Comparison of ENCODE assay signal across 8 cellular contexts in the genomic region with DNA sequence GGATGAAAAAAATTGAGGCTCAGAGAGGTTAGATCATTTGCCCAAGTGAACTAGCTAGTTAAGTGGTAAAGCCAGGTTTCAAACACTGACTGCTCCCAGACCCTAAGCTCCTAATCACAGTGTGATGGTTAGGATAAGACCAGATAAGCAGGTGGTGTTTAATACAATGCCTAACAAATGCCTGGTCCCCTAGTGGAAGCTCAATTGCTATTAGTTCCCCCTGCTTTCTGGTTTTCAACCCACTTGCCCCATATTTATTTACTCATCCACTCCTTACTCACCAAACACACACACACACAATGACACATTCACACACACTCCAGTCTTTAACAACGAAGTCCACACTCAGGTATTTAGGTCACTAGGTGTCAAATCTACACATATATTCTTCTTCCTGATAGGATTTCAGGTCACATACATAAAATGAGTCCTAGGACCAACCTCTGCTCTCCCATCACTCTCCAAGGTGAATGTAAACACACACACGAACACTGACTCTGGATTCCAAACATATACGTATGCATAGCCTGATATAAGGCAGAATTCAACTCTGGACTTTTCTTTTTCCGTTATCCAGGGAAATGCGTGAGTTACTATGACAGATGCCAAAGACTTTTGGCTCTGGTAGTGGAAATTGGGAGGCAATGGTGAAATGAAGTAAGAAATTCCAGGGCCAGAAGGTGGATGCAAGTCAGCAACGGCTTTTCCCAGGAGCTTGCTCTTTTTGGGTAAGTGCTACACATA.
DNase-seq lines count a peak whose midpoint lies in the region; ATAC-seq and TF ChIP-seq lines count a peak whose summit lies in the region.

No MANE protein-coding gene starts in this region.

- H4K20me1 ChIP-seq in SK-N-SH (ENCODE audit: insufficient read depth) (no peaks in the 10 kb centered on the region), OCI-LY7 (ENCODE audit: insufficient read depth, low read length) (no peaks in the 10 kb centered on the region)

- peak overlapping the region; percentile 66 for H3K4me3 ChIP-seq in SK-N-SH (ENCODE audit: low read depth in 2 of 2, low read length in 1 of 2)
- H3K4me3 ChIP-seq in OCI-LY7 (ENCODE audit: low read depth, low read length, poor library complexity, severe bottlenecking): peak overlapping the region; percentile 72
- peak overlapping the region; percentile 79 for H3K4me3 ChIP-seq in epithelial cell of proximal tubule (ENCODE audit: low read depth, low read length)
- H3K4me3 ChIP-seq in prostate gland: peak overlapping the region; percentile 50 to 51

- H3K4me1 ChIP-seq in SK-N-SH (ENCODE audit: control insufficient read depth in 1 of 2, insufficient read depth in 2 of 2, low read depth in 1 of 2, low read length in 1 of 2) (peaks cover 0 to 18% of the 10 kb centered on the region in 2 experiments; a peak in 2 of 4 replicates), OCI-LY7 (ENCODE audit: insufficient read depth, low read length, poor library complexity, severe bottlenecking) (peaks cover 20% of the 10 kb centered on the region), prostate gland (replicated peaks) (no peaks in the 10 kb centered on the region)

- H3K27me3 ChIP-seq in SK-N-SH (ENCODE audit: insufficient read depth) (no peaks in the 10 kb centered on the region), prostate gland (replicated peaks; ENCODE audit: insufficient read depth) (no peaks in the 10 kb centered on the region)

- H2AFZ ChIP-seq in SK-N-SH (ENCODE audit: low read depth) (peak overlapping the region; percentile 93), OCI-LY7 (ENCODE audit: low read length) (peak overlapping the region; percentile 96)

- peak; percentile 28 for DNase-seq in SK-N-SH
- DNase-seq in OCI-LY7 (ENCODE audit: low spot score): peak; percentile 14
- no peak for DNase-seq in epithelial cell of proximal tubule (ENCODE audit: low read depth)
- no peak for DNase-seq in prostate gland (ENCODE audit: low spot score)
- no peak for DNase-seq in hippocampal formation (lab: John Stamatoyannopoulos, UW)

- TF ChIP-seq CTCF in SK-N-SH (IDR thresholded peaks at IDR 0.05) (no peak), OCI-LY7 (conservative IDR thresholded peaks at IDR 0.05; ENCODE audit: low read length) (0 out of 2 replicates have a peak, but pooled peaks have one; percentile 30), epithelial cell of proximal tubule (conservative IDR thresholded peaks at IDR 0.05; ENCODE audit: low read depth, low read length) (peak; percentile 3), prostate gland (IDR thresholded peaks at IDR 0.05) (no peak)

- no peaks in the 10 kb centered on the region for H3K9me2 ChIP-seq in SK-N-SH
- no peaks in the 10 kb centered on the region for H3K9me2 ChIP-seq in OCI-LY7 (ENCODE audit: insufficient read depth, low read length)

- peak overlapping the region; percentile 67; the same call in 1 of the 2 replicates for H3K9ac ChIP-seq in SK-N-SH

- intact Hi-C loops in OCI-LY7 (cut with micrococcal nuclease; ENCODE audit: unreplicated experiment): no loop called here
- intact Hi-C loops in prostate gland (cut with DNase I): loop anchor here (5.0 to 10.0 kb wide), 4 partner anchors 123 to 375 kb away; partner anchors contain the start of gene ACYP2

- H3K4me2 ChIP-seq in SK-N-SH (peak overlapping the region; percentile 87), OCI-LY7 (ENCODE audit: low read length) (peak overlapping the region; percentile 99)

- H3K36me3 ChIP-seq in SK-N-SH (replicated peaks in 1 of 2; ENCODE audit: control insufficient read depth in 1 of 2, insufficient read depth in 2 of 2, low read length in 1 of 2) (no peaks in the 10 kb centered on the region), OCI-LY7 (ENCODE audit: insufficient read depth, low read length) (no peaks in the 10 kb centered on the region), prostate gland (no peaks in the 10 kb centered on the region)

- POLR2A ChIA-PET in SK-N-SH (lab: Yijun Ruan, JAX) (interaction anchor here (1.5 kb wide), 1 partner anchor 214 kb away, joined by 3 read pairs; the partner anchor contains the start of gene ACYP2), OCI-LY7 (lab: Charles Lee) (interaction anchor here (0.6 to 1.0 kb wide), 4 partner anchors 14 to 331 kb away, joined by 3 read pairs; no protein-coding TSS in a partner anchor)

- no peaks in the 10 kb centered on the region for H3F3A ChIP-seq in SK-N-SH (replicated peaks; ENCODE audit: insufficient read depth)

- BruUV-seq in OCI-LY7 (replicated peaks; lab: Mats Ljungman, UMichigan): no TSS peak

- TF ChIP-seq EP300 in SK-N-SH (IDR thresholded peaks at IDR 0.05; ENCODE audit: borderline replicate concordance in 1 of 2, low read depth in 1 of 2, low read length in 1 of 2): no peak

- H3K27ac ChIP-seq in SK-N-SH (ENCODE audit: low read depth in 2 of 2, low read length in 1 of 2) (peak overlapping the region; percentile 53 to 95; a peak in 3 of 4 replicates), OCI-LY7 (ENCODE audit: low read depth, low read length, poor library complexity, severe bottlenecking) (no peak overlapping the region), prostate gland (peak overlapping the region; percentile 86)

- CTCF ChIA-PET in SK-N-SH (lab: Yijun Ruan, JAX) (interaction anchor here (1.2 to 2.0 kb wide), 6 partner anchors 12 to 127 kb away, joined by 3 to 7 read pairs (median 4); no protein-coding TSS in a partner anchor), OCI-LY7 (lab: Charles Lee; ENCODE audit: unreplicated experiment) (interaction anchor here (1.4 kb wide), 1 partner anchor 375 kb away, joined by 4 read pairs; no protein-coding TSS in a partner anchor)

- no peak for TF ChIP-seq POLR2A in prostate gland (IDR thresholded peaks at IDR 0.05)

- WGBS in SK-N-SH (ENCODE audit: low lambda C conversion rate): 68% methylated on average over 6 of the region's 6 CpGs
- WGBS in prostate gland: 19% methylated on average over 6 of the region's 6 CpGs

- H3K9me3 ChIP-seq in SK-N-SH (no peaks in the 10 kb centered on the region), OCI-LY7 (ENCODE audit: low read length) (no peaks in the 10 kb centered on the region), prostate gland (no peaks in the 10 kb centered on the region)

- no peaks in the 10 kb centered on the region for H3K79me2 ChIP-seq in SK-N-SH (ENCODE audit: insufficient read depth)
- H3K79me2 ChIP-seq in OCI-LY7 (ENCODE audit: insufficient read depth, low read depth, low read length): no peaks in the 10 kb centered on the region

- no peak for TF ChIP-seq RAD21 in SK-N-SH (IDR thresholded peaks at IDR 0.05; ENCODE audit: low read length)

- ATAC-seq in SK-N-SH treated with all-trans-retinoic acid at 6 μM for 48 hours (no peak), GM21367 (IDR thresholded peaks at IDR 0.05; ENCODE audit: unreplicated experiment) (no peak), HG02798 (IDR thresholded peaks at IDR 0.05; ENCODE audit: poor library complexity, unreplicated experiment) (no peak)

TF ChIP-seq in SK-N-SH, 30 proteins besides CTCF, POLR2A, EP300 and RAD21 (continues in another document):
- TF ChIP-seq FOXJ3 (CRISPR knock-in tag; IDR thresholded peaks at IDR 0.05) (no peak), NRF1 (IDR thresholded peaks at IDR 0.05; ENCODE audit: low read depth, low read length) (no peak), SMC3 (IDR thresholded peaks at IDR 0.05; ENCODE audit: low read depth, low read length) (no peak), FOXM1 (IDR thresholded peaks at IDR 0.05; ENCODE audit: low read depth) (no peak), EZH2phosphoT487 (IDR thresholded peaks at IDR 0.05; ENCODE audit: borderline replicate concordance, low read depth) (no peak), CHD2 (IDR thresholded peaks at IDR 0.05; ENCODE audit: low read length, partially characterized antibody) (peak; percentile 8), PBX3 (IDR thresholded peaks at IDR 0.05) (no peak), TAF1 (IDR thresholded peaks at IDR 0.05; ENCODE audit: borderline replicate concordance, low read depth, low read length) (no peak), GATA2 (CRISPR knock-in tag; IDR thresholded peaks at IDR 0.05) (peak; percentile 17; the same call in 1 of the 2 replicates), RXRA (IDR thresholded peaks at IDR 0.05; ENCODE audit: borderline replicate concordance, low read depth) (no peak), FOSL2 (IDR thresholded peaks at IDR 0.05; ENCODE audit: borderline replicate concordance, low read depth) (no peak)

TF ChIP-seq in SK-N-SH treated with all-trans-retinoic acid at 6 μM for 48 hours, 23 proteins besides CTCF, POLR2A, EP300 and RAD21 (continues in another document):
- no peak for TF ChIP-seq ISL1 (CRISPR knock-in tag; IDR thresholded peaks at IDR 0.05)
- no peak for TF ChIP-seq ZC3H10 (CRISPR knock-in tag; IDR thresholded peaks at IDR 0.05)
- TF ChIP-seq CREB5 (CRISPR knock-in tag; IDR thresholded peaks at IDR 0.05; ENCODE audit: low read depth): no peak
- no peak for TF ChIP-seq TOX (CRISPR knock-in tag; IDR thresholded peaks at IDR 0.05; ENCODE audit: borderline replicate concordance)
- TF ChIP-seq ZFP3 (CRISPR knock-in tag; IDR thresholded peaks at IDR 0.05): no peak
- no peak for TF ChIP-seq ZNF8 (CRISPR knock-in tag; IDR thresholded peaks at IDR 0.05)
- TF ChIP-seq POU6F1 (CRISPR knock-in tag; IDR thresholded peaks at IDR 0.05; ENCODE audit: borderline replicate concordance, low read depth): no peak
- TF ChIP-seq OSR1 (CRISPR knock-in tag; IDR thresholded peaks at IDR 0.05): no peak

Comparison
In these comparisons a context has a peak if more than half of its experiments do, and no peak if none do; other contexts are left out.
1. DNase-seq: peak in SK-N-SH (single experiment) and OCI-LY7 (single experiment); none in epithelial cell of proximal tubule (single experiment), prostate gland (single experiment) and hippocampal formation (0 of 2).
2. CTCF ChIP-seq: peak in OCI-LY7 (single experiment) and epithelial cell of proximal tubule (single experiment); none in SK-N-SH (single experiment) and prostate gland (0 of 4).
3. Peak in every context shown above with its lines, with median percentiles within 50 percentile points of each other: H3K4me3 ChIP-seq.